Comparison of ENCODE assay signal across 2 cellular contexts in genomic region chr6:150641398-150642139, GRCh38.
TF ChIP-seq lines count a peak whose summit lies in the region.

No MANE protein-coding gene starts in this region.

TF ChIP-seq in HEK293, 187 proteins besides CTCF, POLR2A, EP300 and RAD21 (continued from another document and continues in another):
- TF ChIP-seq PBX3 (CRISPR knock-in tag; IDR thresholded peaks at IDR 0.05), result no peak
- TF ChIP-seq ZNF335 (tag by site-specific recombination; conservative IDR thresholded peaks at IDR 0.05), result peak; percentile 39; the same call in 1 of the 2 replicates
- TF ChIP-seq ZNF600 (tag by site-specific recombination; IDR thresholded peaks at IDR 0.05), result peak; percentile 59; the same call in 1 of the 2 replicates
- TF ChIP-seq PRDM6 (tag by site-specific recombination; IDR thresholded peaks at IDR 0.05), result peak; percentile 84
- no peak for TF ChIP-seq ZBTB10 (tag by site-specific recombination; IDR thresholded peaks at IDR 0.05)
- TF ChIP-seq ZBTB49 (tag by site-specific recombination; IDR thresholded peaks at IDR 0.05; ENCODE audit: low read depth), result no peak
- TF ChIP-seq PATZ1 (tag by site-specific recombination; IDR thresholded peaks at IDR 0.05), result no peak
- 0 out of 2 replicates have a peak, but pooled peaks have one; percentile 15 for TF ChIP-seq GFI1B (tag by site-specific recombination; IDR thresholded peaks at IDR 0.05)
- TF ChIP-seq ZNF350 (tag by site-specific recombination; IDR thresholded peaks at IDR 0.05), result no peak
- TF ChIP-seq OSR2 (tag by site-specific recombination; IDR thresholded peaks at IDR 0.05), result peak; percentile 32; the same call in 1 of the 2 replicates
- TF ChIP-seq ZSCAN4 (tag by site-specific recombination; IDR thresholded peaks at IDR 0.05), result no peak

TF ChIP-seq in HepG2, 621 proteins besides CTCF, POLR2A, EP300 and RAD21:
- TF ChIP-seq ZNF646 (CRISPR knock-in tag; IDR thresholded peaks at IDR 0.05) (no peak), BCL3 (CRISPR knock-in tag; IDR thresholded peaks at IDR 0.05) (no peak), ZNF382 (CRISPR knock-in tag; IDR thresholded peaks at IDR 0.05; ENCODE audit: borderline replicate concordance) (no peak), MAFG (CRISPR knock-in tag; IDR thresholded peaks at IDR 0.05) (no peak), ZNF710 (CRISPR knock-in tag; IDR thresholded peaks at IDR 0.05; ENCODE audit: borderline replicate concordance) (no peak), ZBTB14 (CRISPR knock-in tag; IDR thresholded peaks at IDR 0.05) (no peak), ZNF280B (CRISPR knock-in tag; IDR thresholded peaks at IDR 0.05; ENCODE audit: borderline replicate concordance) (no peak), JUND (CRISPR knock-in tag; IDR thresholded peaks at IDR 0.05) (no peak), FOXK1 (CRISPR knock-in tag; IDR thresholded peaks at IDR 0.05; ENCODE audit: borderline replicate concordance, low read depth) (no peak), TSC22D2 (CRISPR knock-in tag; IDR thresholded peaks at IDR 0.05; ENCODE audit: borderline replicate concordance) (no peak), CERS6 (CRISPR knock-in tag; IDR thresholded peaks at IDR 0.05) (no peak), ZNF230 (CRISPR knock-in tag; IDR thresholded peaks at IDR 0.05) (no peak), MAFF (IDR thresholded peaks at IDR 0.05; ENCODE audit: low read depth, low read length) (no peak), ZNF770 (CRISPR knock-in tag; IDR thresholded peaks at IDR 0.05) (no peak), KDM5A (IDR thresholded peaks at IDR 0.05; ENCODE audit: borderline replicate concordance, low read length) (no peak)
